Comparison of ENCODE assay signal across 13 cellular contexts in the genomic region with DNA sequence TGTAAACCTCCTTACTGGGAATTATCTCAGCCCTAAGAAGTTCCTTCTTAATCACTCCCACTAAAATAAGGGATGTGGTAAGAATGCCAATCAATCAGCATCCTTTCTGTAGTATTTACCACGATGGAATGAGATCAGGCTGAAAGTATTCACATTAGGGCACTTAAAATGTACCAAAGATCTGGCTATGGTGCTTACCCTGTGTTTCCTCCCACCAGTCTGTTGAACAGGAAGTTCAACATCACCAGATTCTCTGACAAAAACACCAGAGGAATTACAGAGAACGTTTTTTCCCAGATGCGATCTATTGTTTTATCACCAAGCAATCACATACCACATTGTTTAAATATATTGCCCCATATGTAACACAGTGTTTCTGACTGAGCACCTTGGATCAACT. TPM values are rescaled to one million over a fixed set of nuclear protein-coding genes. Genes with fewer than 3 reads are reported as not detected.
DNase-seq lines count a peak whose midpoint lies in the region; ATAC-seq, FAIRE-seq and TF ChIP-seq lines count a peak whose summit lies in the region.
"Had no signal": no experiment of that assay in that cellular context is flagged by ENCODE, and none has a peak within 500 bp of the region (broad histone marks: within the 10 kb centered on the region; RNA-seq: fewer than 3 reads in every experiment).

No MANE protein-coding gene starts in this region.

- peak overlapping the region; percentile 71 for H3K27ac Mint-ChIP-seq in activated naive CD4-positive, alpha-beta T cell treated with anti-CD3 and anti-CD28 coated beads for 36 hours
- peak overlapping the region; percentile 99 for H3K27ac Mint-ChIP-seq in T-helper 17 cell
- no peak overlapping the region for H3K27ac Mint-ChIP-seq in stimulated activated naive CD8-positive, alpha-beta T cell treated with anti-CD3 and anti-CD28 coated beads, Interleukin-15, amount 100 ng/mL, for 72 hours
- H3K27ac Mint-ChIP-seq: WTC11 had no signal

- intact Hi-C loops in activated naive CD4-positive, alpha-beta T cell treated with anti-CD3 and anti-CD28 coated beads for 36 hours (cut with micrococcal nuclease), result loop anchor here (1.0 kb wide), 1 partner anchor 9 kb away; no protein-coding TSS in a partner anchor

- no peaks in the 10 kb centered on the region for H3K9me3 Mint-ChIP-seq in activated naive CD4-positive, alpha-beta T cell treated with anti-CD3 and anti-CD28 coated beads for 36 hours
- no peaks in the 10 kb centered on the region for H3K9me3 Mint-ChIP-seq in stimulated activated naive CD8-positive, alpha-beta T cell treated with anti-CD3 and anti-CD28 coated beads, Interleukin-15, amount 100 ng/mL, for 72 hours

- H3K36me3 Mint-ChIP-seq in activated naive CD4-positive, alpha-beta T cell treated with anti-CD3 and anti-CD28 coated beads for 36 hours (ENCODE audit: low read depth), result no peaks in the 10 kb centered on the region
- no peaks in the 10 kb centered on the region for H3K36me3 Mint-ChIP-seq in T-helper 17 cell (ENCODE audit: low read depth)
- H3K36me3 Mint-ChIP-seq: WTC11 had no signal

- no peaks in the 10 kb centered on the region for H3K9me3 ChIP-seq in T-helper 17 cell (ENCODE audit: control insufficient read depth, low read length, poor library complexity, severe bottlenecking)
- H3K9me3 ChIP-seq: esophagus squamous epithelium, HAP-1 had no signal

- peaks cover 56% of the 10 kb centered on the region for H3K4me1 Mint-ChIP-seq in activated naive CD4-positive, alpha-beta T cell treated with anti-CD3 and anti-CD28 coated beads for 36 hours (ENCODE audit: low read depth)
- H3K4me1 Mint-ChIP-seq in T-helper 17 cell, result peaks cover 33% of the 10 kb centered on the region
- H3K4me1 Mint-ChIP-seq in stimulated activated naive CD8-positive, alpha-beta T cell treated with anti-CD3 and anti-CD28 coated beads, Interleukin-15, amount 100 ng/mL, for 72 hours, result peaks cover 54% of the 10 kb centered on the region

- no peak for DNase-seq in activated naive CD4-positive, alpha-beta T cell treated with anti-CD3 and anti-CD28 coated beads for 36 hours
- no peak for DNase-seq in activated naive CD4-positive, alpha-beta T cell (lab: John Stamatoyannopoulos, UW)
- DNase-seq in T-helper 17 cell (no peak), epithelial cell of esophagus (ENCODE audit: low read depth) (peak; percentile 4), NCI-H82 (lab: John Stamatoyannopoulos, UW) (no peak), GM12891 (ENCODE audit: insufficient read length, low spot score) (no peak)
- no peak for DNase-seq in stimulated activated naive CD8-positive, alpha-beta T cell treated with anti-CD3 and anti-CD28 coated beads, Interleukin-15, amount 100 ng/mL, for 72 hours
- DNase-seq: anterior cingulate cortex, esophagus squamous epithelium, left colon had no signal

- CTCF ChIA-PET in activated naive CD4-positive, alpha-beta T cell treated with anti-CD3 and anti-CD28 coated beads for 36 hours (lab: Charles Lee), result interaction anchor here (0.6 to 3.9 kb wide), 2 partner anchors 41 to 59 kb away, joined by 3 to 18 read pairs; no protein-coding TSS in a partner anchor

- no peak for FAIRE-seq in GM12891 (lab: Jason Lieb, UNC)

- H3K4me3 Mint-ChIP-seq in activated naive CD4-positive, alpha-beta T cell treated with anti-CD3 and anti-CD28 coated beads for 36 hours, result peak overlapping the region; percentile 93
- H3K4me3 Mint-ChIP-seq in T-helper 17 cell, result peak overlapping the region; percentile 95
- H3K4me3 Mint-ChIP-seq in stimulated activated naive CD8-positive, alpha-beta T cell treated with anti-CD3 and anti-CD28 coated beads, Interleukin-15, amount 100 ng/mL, for 72 hours, result peak overlapping the region; percentile 5 to 99

- H3K4me3 ChIP-seq in epithelial cell of esophagus (ENCODE audit: low read length), result no peak overlapping the region
- H3K4me3 ChIP-seq: esophagus squamous epithelium, HAP-1 had no signal

- no peak for TF ChIP-seq CTCF in epithelial cell of esophagus (IDR thresholded peaks at IDR 0.05; ENCODE audit: insufficient read depth, low read depth, low read length, missing control alignments)

- H3K27me3 Mint-ChIP-seq in activated naive CD4-positive, alpha-beta T cell treated with anti-CD3 and anti-CD28 coated beads for 36 hours (ENCODE audit: low read depth), result no peaks in the 10 kb centered on the region
- no peaks in the 10 kb centered on the region for H3K27me3 Mint-ChIP-seq in T-helper 17 cell
- no peaks in the 10 kb centered on the region for H3K27me3 Mint-ChIP-seq in stimulated activated naive CD8-positive, alpha-beta T cell treated with anti-CD3 and anti-CD28 coated beads, Interleukin-15, amount 100 ng/mL, for 72 hours

- TF ChIP-seq POLR2A in GM12891 (IDR thresholded peaks at IDR 0.05; ENCODE audit: low read depth, low read length), result no peak

- no peak for ATAC-seq in T-helper 17 cell
- no peak for ATAC-seq in stimulated activated naive CD8-positive, alpha-beta T cell treated with anti-CD3 and anti-CD28 coated beads, Interleukin-15, amount 100 ng/mL, for 72 hours
- no peak for ATAC-seq in GM21447 (IDR thresholded peaks at IDR 0.05; ENCODE audit: unreplicated experiment)
- ATAC-seq: left colon, WTC11 had no signal

TF ChIP-seq in GM12891, 5 proteins besides CTCF, POLR2A, EP300 and RAD21:
- no peak for TF ChIP-seq POLR2AphosphoS5 (IDR thresholded peaks at IDR 0.05; ENCODE audit: low read depth, low read length)
- TF ChIP-seq POU2F2 (IDR thresholded peaks at IDR 0.05; ENCODE audit: low read depth, low read length), result no peak
- TF ChIP-seq TAF1 (IDR thresholded peaks at IDR 0.05; ENCODE audit: low read depth, low read length), result no peak
- no peak for TF ChIP-seq SPI1 (IDR thresholded peaks at IDR 0.05; ENCODE audit: low read depth, low read length)
- no peak for TF ChIP-seq PAX5 (IDR thresholded peaks at IDR 0.05; ENCODE audit: insufficient read depth, low read length, severe bottlenecking)
TF ChIP-seq in GM12891: peak in this region for 0.

RNA-seq across cellular contexts. Expression of gene CLCN3, which starts 2.1 kb away (rescaled TPM):
- 10 to 100 TPM; 17.4 to 18.4 TPM for total RNA-seq in activated naive CD4-positive, alpha-beta T cell treated with anti-CD3 and anti-CD28 coated beads for 36 hours
- 10 to 100 TPM; 18.4 to 27.3 TPM for total RNA-seq in T-helper 17 cell
- polyA plus RNA-seq in GM12891 (2012; ENCODE audit: low read depth, missing spikeins), result 5.6 TPM

RNA-seq across cellular contexts. Expression of gene NEK1, which starts 5.9 kb away (rescaled TPM):
- total RNA-seq in activated naive CD4-positive, alpha-beta T cell treated with anti-CD3 and anti-CD28 coated beads for 36 hours, result 10 to 100 TPM in 1 of 2 experiments, 1 to 10 TPM in 1; 9.5 to 10.3 TPM
- total RNA-seq in T-helper 17 cell, result 10 to 100 TPM; 11.8 to 13.5 TPM
- 3.5 TPM for polyA plus RNA-seq in GM12891 (2012; ENCODE audit: low read depth, missing spikeins)

Comparison
In these comparisons a context has a peak if more than half of its experiments do, and no peak if none do; other contexts are left out.
1. H3K27ac Mint-ChIP-seq: peak in activated naive CD4-positive, alpha-beta T cell treated with anti-CD3 and anti-CD28 coated beads for 36 hours (single experiment) and T-helper 17 cell (single experiment); none in stimulated activated naive CD8-positive, alpha-beta T cell treated with anti-CD3 and anti-CD28 coated beads, Interleukin-15, amount 100 ng/mL, for 72 hours (0 of 2).
2. Peak in every context shown above with its lines, with median percentiles within 50 percentile points of each other: H3K4me3 Mint-ChIP-seq.